Comparison of ENCODE assay signal across 21 cellular contexts in the genomic region with DNA sequence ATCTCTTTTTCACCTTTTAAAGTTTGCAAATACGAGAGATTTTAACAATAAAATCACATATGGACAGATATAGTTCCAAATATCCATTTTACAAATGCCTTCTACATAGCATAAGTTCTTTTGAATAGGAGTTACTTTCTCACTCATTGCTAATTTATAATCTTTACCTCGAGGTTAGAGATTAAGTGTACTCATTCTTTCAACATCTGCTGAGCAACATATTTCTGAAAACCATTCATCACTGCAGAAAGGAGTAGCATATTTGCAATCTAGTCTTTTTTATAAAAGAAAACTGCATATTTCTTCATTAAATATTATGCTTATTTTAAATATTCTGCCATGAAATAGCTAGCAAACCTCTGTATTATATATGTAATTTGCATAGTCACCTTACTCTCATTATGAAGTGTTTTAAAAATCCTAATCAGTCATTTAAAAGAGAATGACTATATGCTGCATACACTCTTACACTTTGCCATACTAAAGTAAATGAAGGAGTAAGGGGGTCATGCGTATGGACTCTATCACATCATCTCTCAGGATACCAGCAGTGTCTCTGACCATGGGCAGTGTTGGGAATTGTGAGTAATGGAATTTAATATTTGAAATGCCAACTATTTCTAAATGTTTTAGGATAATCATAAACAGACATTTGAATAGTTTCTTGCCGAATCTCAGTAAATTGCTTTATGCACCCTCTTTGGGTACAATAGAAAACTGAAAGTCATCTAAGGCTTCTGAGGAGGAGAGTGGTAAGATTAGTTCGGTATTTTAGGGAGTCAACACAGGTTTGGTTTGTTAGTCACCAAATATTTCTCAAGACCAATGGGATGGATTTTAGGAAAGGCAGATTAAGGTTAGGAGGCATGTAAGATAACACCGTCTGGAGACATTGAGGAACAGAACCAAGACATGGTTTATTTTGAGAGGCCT.
DNase-seq lines count a peak whose midpoint lies in the region; ATAC-seq, FAIRE-seq and TF ChIP-seq lines count a peak whose summit lies in the region.
"Had no signal": no experiment of that assay in that cellular context is flagged by ENCODE, and none has a peak within 500 bp of the region (broad histone marks: within the 10 kb centered on the region; RNA-seq: fewer than 3 reads in every experiment).

No MANE protein-coding gene starts in this region.

- no peaks in the 10 kb centered on the region for H3K27me3 Mint-ChIP-seq in type B pancreatic cell

- H3K4me3 ChIP-seq in bronchial epithelial cell (ENCODE audit: low read depth, low read length) (no peak overlapping the region), fibroblast of villous mesenchyme (ENCODE audit: low read depth, low read length) (no peak overlapping the region)
- H3K4me3 ChIP-seq: ascending aorta, gastrocnemius medialis, tibial nerve had no signal

- peaks cover 29% of the 10 kb centered on the region for H3K9me3 Mint-ChIP-seq in type B pancreatic cell
- H3K9me3 Mint-ChIP-seq: activated naive CD4-positive, alpha-beta T cell treated with anti-CD3 and anti-CD28 coated beads, Interleukin-2, amount 50 U/mL, for 72 hours had no signal

- no peaks in the 10 kb centered on the region for H3K27me3 ChIP-seq in bronchial epithelial cell (ENCODE audit: control insufficient read depth, insufficient read depth, low read length)
- H3K27me3 ChIP-seq: ascending aorta, gastrocnemius medialis, tibial nerve had no signal

- TF ChIP-seq CTCF in bronchial epithelial cell (IDR thresholded peaks at IDR 0.05; ENCODE audit: insufficient read depth, low read length, severe bottlenecking) (no peak), fibroblast of villous mesenchyme (IDR thresholded peaks at IDR 0.05; ENCODE audit: insufficient read depth, low read depth, low read length) (no peak), type B pancreatic cell (conservative IDR thresholded peaks at IDR 0.05) (no peak)

- peaks cover 13% of the 10 kb centered on the region for H3K4me1 Mint-ChIP-seq in type B pancreatic cell (ENCODE audit: unreplicated experiment)

- no peaks in the 10 kb centered on the region for H3K36me3 Mint-ChIP-seq in type B pancreatic cell
- H3K36me3 Mint-ChIP-seq: activated naive CD4-positive, alpha-beta T cell treated with anti-CD3 and anti-CD28 coated beads, Interleukin-2, amount 50 U/mL, for 72 hours had no signal

- H3K27ac Mint-ChIP-seq in type B pancreatic cell = peak overlapping the region; percentile 32
- H3K27ac Mint-ChIP-seq: activated naive CD4-positive, alpha-beta T cell treated with anti-CD3 and anti-CD28 coated beads, Interleukin-2, amount 50 U/mL, for 72 hours had no signal

- no peak for ATAC-seq in HG03095 (IDR thresholded peaks at IDR 0.05; ENCODE audit: unreplicated experiment)
- ATAC-seq: activated naive CD4-positive, alpha-beta T cell treated with anti-CD3 and anti-CD28 coated beads, Interleukin-2, amount 50 U/mL, for 72 hours; gastrocnemius medialis; left ventricle myocardium superior had no signal

- peak overlapping the region; percentile 7 for H3K4me3 Mint-ChIP-seq in type B pancreatic cell

- FAIRE-seq in bronchial epithelial cell (lab: Jason Lieb, UNC) = no peak
- FAIRE-seq: endothelial cell of umbilical vein, H1 had no signal

- peak; percentile 23 for DNase-seq in HS-5 (ENCODE audit: low read depth)
- peak; percentile 43 for DNase-seq in bronchial epithelial cell (ENCODE audit: low read depth)
- peak; percentile 39 for DNase-seq in fibroblast of villous mesenchyme (ENCODE audit: low read depth)
- no peak for DNase-seq in type B pancreatic cell (ENCODE audit: extremely low spot score, unreplicated experiment)
- DNase-seq in germinal center (ENCODE audit: low spot score) = no peak
- DNase-seq in NAMALWA (ENCODE audit: low spot score) = no peak
- DNase-seq: activated CD4-positive, alpha-beta T cell treated with anti-CD3 and anti-CD28 coated beads, Interleukin-2, amount 50 U/mL, for 4 hours; activated CD4-positive, CD25-positive, alpha-beta regulatory T cell; gastrocnemius medialis; hypothalamus; Karpas-422; left ventricle myocardium superior; NCI-H1092; NCI-H187; T1000 had no signal

- no peaks in the 10 kb centered on the region for H3K36me3 ChIP-seq in bronchial epithelial cell (ENCODE audit: control insufficient read depth, insufficient read depth, low read length)
- H3K36me3 ChIP-seq: ascending aorta, gastrocnemius medialis, tibial nerve had no signal

Comparison
In these comparisons a context has a peak if more than half of its experiments do, and no peak if none do; other contexts are left out.
1. DNase-seq: peak in HS-5 (single experiment), bronchial epithelial cell (single experiment) and fibroblast of villous mesenchyme (single experiment); none in type B pancreatic cell (single experiment), germinal center (single experiment) and NAMALWA (single experiment).